Comparison of ENCODE assay signal across 1 cellular context in the genomic region with DNA sequence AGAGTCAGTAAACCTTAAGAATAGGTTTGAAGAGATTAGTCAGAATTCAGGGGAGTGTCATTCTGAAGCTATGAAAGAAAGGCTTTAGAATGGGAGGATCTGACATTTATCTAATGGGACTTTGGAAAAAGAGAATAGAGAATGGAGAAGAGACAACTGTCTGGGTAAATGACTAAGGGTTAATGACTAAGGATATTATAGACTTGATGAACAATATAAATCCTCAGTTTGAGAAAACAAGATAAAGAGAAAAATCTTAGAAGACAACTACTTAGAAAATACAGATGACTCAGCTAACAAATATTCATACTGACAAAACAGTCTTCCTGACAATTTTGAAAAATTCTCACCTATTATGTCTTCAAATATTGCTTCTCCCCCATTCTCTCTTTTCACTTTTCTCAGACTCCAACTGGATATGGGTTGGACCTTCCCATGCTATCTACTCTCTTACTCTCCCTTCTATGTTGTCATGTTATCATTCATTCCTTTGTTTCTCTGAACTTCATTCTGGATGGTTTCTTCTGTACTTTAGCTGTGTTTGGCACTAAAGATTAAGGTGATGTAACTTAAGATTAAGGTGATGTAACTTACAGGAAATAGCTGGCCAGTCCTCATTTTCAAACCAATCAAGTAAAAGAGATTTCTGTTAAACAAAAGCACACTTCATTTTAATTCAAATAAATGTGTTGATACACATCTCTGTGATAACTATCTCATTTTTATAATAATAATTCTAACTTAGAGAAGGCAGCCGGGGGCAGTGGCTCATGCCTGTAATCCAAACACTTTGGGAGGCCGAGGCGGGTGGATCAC.
TF ChIP-seq lines count a peak whose summit lies in the region.

No MANE protein-coding gene starts in this region.

TF ChIP-seq in K562, 482 proteins besides CTCF, POLR2A, EP300 and RAD21 (continued from another document and continues in another):
- peak; percentile 60; the same call in 1 of the 2 replicates for TF ChIP-seq NR2C1 (IDR thresholded peaks at IDR 0.05)
- no peak; the same call in 1 of the 2 replicates for TF ChIP-seq NR2C1 (tag; IDR thresholded peaks at IDR 0.05)
- TF ChIP-seq TCF7L2 (IDR thresholded peaks at IDR 0.05; ENCODE audit: low read depth, low read length): no peak
- TF ChIP-seq ZBTB34 (CRISPR knock-in tag; IDR thresholded peaks at IDR 0.05): no peak
- TF ChIP-seq REST (CRISPR knock-in tag; IDR thresholded peaks at IDR 0.05; ENCODE audit: low read depth): no peak
- no peak for TF ChIP-seq LCOR (CRISPR knock-in tag; IDR thresholded peaks at IDR 0.05)
- TF ChIP-seq, protein P1, sequence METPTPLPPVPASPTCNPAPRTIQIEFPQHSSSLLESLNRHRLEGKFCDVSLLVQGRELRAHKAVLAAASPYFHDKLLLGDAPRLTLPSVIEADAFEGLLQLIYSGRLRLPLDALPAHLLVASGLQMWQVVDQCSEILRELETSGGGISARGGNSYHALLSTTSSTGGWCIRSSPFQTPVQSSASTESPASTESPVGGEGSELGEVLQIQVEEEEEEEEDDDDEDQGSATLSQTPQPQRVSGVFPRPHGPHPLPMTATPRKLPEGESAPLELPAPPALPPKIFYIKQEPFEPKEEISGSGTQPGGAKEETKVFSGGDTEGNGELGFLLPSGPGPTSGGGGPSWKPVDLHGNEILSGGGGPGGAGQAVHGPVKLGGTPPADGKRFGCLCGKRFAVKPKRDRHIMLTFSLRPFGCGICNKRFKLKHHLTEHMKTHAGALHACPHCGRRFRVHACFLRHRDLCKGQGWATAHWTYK (CRISPR knock-in tag; IDR thresholded peaks at IDR 0.05): peak; percentile 62; the same call in 1 of the 2 replicates
- peak; percentile 54 for TF ChIP-seq ZNF239 (CRISPR knock-in tag; IDR thresholded peaks at IDR 0.05)
- 0 out of 2 replicates have a peak, but pooled peaks have one; percentile 67 for TF ChIP-seq ZBTB26 (CRISPR knock-in tag; IDR thresholded peaks at IDR 0.05)
- peak; percentile 48 for TF ChIP-seq ZBTB40 (IDR thresholded peaks at IDR 0.05)
- TF ChIP-seq ZBTB40 (CRISPR knock-in tag; IDR thresholded peaks at IDR 0.05): no peak
- TF ChIP-seq CCNT2 (IDR thresholded peaks at IDR 0.05; ENCODE audit: borderline replicate concordance, extremely low read depth, insufficient read length, low read depth, low read length): peak; percentile 53
- peak; percentile 75; the same call in 1 of the 2 replicates for TF ChIP-seq MYC (IDR thresholded peaks at IDR 0.05; ENCODE audit: low read depth, low read length)
- TF ChIP-seq MYC (CRISPR knock-in tag; IDR thresholded peaks at IDR 0.05; ENCODE audit: borderline replicate concordance, low read depth): no peak
- TF ChIP-seq TEAD4 (IDR thresholded peaks at IDR 0.05; ENCODE audit: low read length): peak; percentile 81
- TF ChIP-seq TEAD4 (CRISPR knock-in tag; IDR thresholded peaks at IDR 0.05; ENCODE audit: borderline replicate concordance): no peak
- TF ChIP-seq, protein P2, sequence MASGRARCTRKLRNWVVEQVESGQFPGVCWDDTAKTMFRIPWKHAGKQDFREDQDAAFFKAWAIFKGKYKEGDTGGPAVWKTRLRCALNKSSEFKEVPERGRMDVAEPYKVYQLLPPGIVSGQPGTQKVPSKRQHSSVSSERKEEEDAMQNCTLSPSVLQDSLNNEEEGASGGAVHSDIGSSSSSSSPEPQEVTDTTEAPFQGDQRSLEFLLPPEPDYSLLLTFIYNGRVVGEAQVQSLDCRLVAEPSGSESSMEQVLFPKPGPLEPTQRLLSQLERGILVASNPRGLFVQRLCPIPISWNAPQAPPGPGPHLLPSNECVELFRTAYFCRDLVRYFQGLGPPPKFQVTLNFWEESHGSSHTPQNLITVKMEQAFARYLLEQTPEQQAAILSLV (tag; IDR thresholded peaks at IDR 0.05): peak; percentile 95
- TF ChIP-seq PHF20 (IDR thresholded peaks at IDR 0.05; ENCODE audit: partially characterized antibody): no peak
- TF ChIP-seq, protein P3, sequence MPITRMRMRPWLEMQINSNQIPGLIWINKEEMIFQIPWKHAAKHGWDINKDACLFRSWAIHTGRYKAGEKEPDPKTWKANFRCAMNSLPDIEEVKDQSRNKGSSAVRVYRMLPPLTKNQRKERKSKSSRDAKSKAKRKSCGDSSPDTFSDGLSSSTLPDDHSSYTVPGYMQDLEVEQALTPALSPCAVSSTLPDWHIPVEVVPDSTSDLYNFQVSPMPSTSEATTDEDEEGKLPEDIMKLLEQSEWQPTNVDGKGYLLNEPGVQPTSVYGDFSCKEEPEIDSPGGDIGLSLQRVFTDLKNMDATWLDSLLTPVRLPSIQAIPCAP (CRISPR knock-in tag; IDR thresholded peaks at IDR 0.05; ENCODE audit: borderline replicate concordance): no peak
- peak; percentile 76 for TF ChIP-seq TAF9B (IDR thresholded peaks at IDR 0.05; ENCODE audit: partially characterized antibody)
- peak; percentile 61; the same call in 1 of the 2 replicates for TF ChIP-seq ZNF311 (CRISPR knock-in tag; IDR thresholded peaks at IDR 0.05)
- no peak for TF ChIP-seq THAP7 (CRISPR knock-in tag; IDR thresholded peaks at IDR 0.05)
- TF ChIP-seq ZFPM2 (CRISPR knock-in tag; IDR thresholded peaks at IDR 0.05): no peak
- 0 out of 2 replicates have a peak, but pooled peaks have one; percentile 38 for TF ChIP-seq NFE2L1 (tag; IDR thresholded peaks at IDR 0.05; ENCODE audit: borderline replicate concordance, low read depth)
- TF ChIP-seq ARID1B (IDR thresholded peaks at IDR 0.05): peak; percentile 94
- TF ChIP-seq PBX2 (CRISPR knock-in tag; IDR thresholded peaks at IDR 0.05; ENCODE audit: low read depth): no peak
- TF ChIP-seq PBX2 (tag; conservative IDR thresholded peaks at IDR 0.05; ENCODE audit: low read depth): no peak
